ENCODE assay signal across 8 cellular contexts in the genomic region with DNA sequence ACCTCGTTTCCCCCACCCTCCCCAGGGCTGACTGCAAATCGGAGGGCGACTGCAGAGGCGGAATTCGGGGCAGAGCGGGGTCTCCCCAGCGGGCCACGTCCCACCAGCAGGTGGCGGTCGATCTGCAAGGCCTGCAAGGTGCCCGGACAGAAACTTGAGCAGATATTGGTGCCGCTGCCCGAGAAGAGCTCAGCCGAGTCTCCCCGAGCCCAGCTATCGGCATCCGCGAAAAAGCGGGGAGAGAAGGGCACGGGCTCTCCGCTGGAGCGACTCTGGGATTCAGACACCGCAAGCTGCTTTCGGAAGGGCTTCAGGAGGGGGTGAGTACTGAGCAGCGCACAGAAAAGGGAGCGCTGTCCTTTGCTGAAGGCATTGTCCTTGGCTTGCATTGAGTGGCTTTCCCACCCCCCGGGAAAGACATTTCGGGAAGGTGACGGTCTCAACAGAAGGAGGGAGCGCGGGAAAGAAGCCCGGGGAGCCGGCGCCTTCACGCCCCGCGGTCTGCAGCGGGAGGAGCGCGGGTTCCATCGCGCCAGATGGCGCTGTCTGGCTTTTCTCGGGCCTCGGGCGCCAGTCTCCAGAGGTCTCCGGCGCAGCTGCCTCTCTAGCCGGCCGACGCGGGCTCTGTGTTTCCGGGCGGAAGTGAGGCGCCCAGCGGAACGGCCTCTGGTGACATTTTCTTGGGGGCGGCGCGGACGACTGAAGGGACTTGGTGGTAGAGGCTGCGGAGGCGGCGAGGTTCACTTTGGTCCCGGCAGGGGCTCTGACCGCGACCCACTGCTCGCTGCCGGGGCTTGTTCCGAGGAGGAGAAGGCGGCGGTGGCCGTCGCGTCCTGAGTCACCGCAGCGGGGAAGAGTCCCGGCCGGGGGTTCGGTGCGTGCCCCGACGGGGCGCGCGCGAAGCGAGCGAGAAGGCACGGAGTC.
DNase-seq lines count a peak whose midpoint lies in the region; ATAC-seq and TF ChIP-seq lines count a peak whose summit lies in the region.

No MANE protein-coding gene starts in this region.

- H3K27me3 Mint-ChIP-seq in CD8-positive, alpha-beta T cell (ENCODE audit: low read depth), result no peaks in the 10 kb centered on the region

- H3K4me1 Mint-ChIP-seq in CD8-positive, alpha-beta T cell (ENCODE audit: low read depth), result peaks cover 38% of the 10 kb centered on the region

- WGBS in lower leg skin, 2 donors, result 0 to 1% methylated on average over 41 to 70 of the region's 90 CpGs

- peak overlapping the region; percentile 83 for H3K27ac ChIP-seq in CD8-positive, alpha-beta T cell (ENCODE audit: low read depth, low read length)
- peak overlapping the region; percentile 75 for H3K27ac ChIP-seq in duodenal mucosa (ENCODE audit: low read depth, low read length)

- H3K4me1 ChIP-seq in CD8-positive, alpha-beta T cell (ENCODE audit: insufficient read depth, low read length), result peaks cover 34% of the 10 kb centered on the region
- H3K4me1 ChIP-seq in duodenal mucosa (ENCODE audit: control insufficient read depth in 1 of 2, insufficient read depth in 2 of 2, low read length in 2 of 2), result peaks cover 13 to 16% of the 10 kb centered on the region in 2 donors

- no peaks in the 10 kb centered on the region for H3K9me3 Mint-ChIP-seq in CD8-positive, alpha-beta T cell

- CTCF ChIA-PET in CD8-positive, alpha-beta T cell (lab: Charles Lee), result interaction anchor here (0.6 to 3.9 kb wide), 66 partner anchors 9 to 976 kb away, joined by 3 to 76 read pairs (median 5); partner anchors contain the start of genes ATP5F1A, HAUS1, HDHD2 and LOXHD1

- peak; percentile 88 for ATAC-seq in CD8-positive, alpha-beta T cell
- ATAC-seq in GM19438 (IDR thresholded peaks at IDR 0.05; ENCODE audit: low read depth, unreplicated experiment) (peak; percentile 79), HG03571 (IDR thresholded peaks at IDR 0.05; ENCODE audit: unreplicated experiment) (peak; percentile 84)

- peak overlapping the region; percentile 97 for H3K27ac Mint-ChIP-seq in CD8-positive, alpha-beta T cell

- H3K4me3 Mint-ChIP-seq in CD8-positive, alpha-beta T cell, result peak overlapping the region; percentile 99

- H3K9ac ChIP-seq in duodenal mucosa (ENCODE audit: low read depth in 1 of 2, low read length in 2 of 2), result peak overlapping the region; percentile 79 to 90

- H3K4me3 ChIP-seq in CD8-positive, alpha-beta T cell (ENCODE audit: low read depth, low read length), result peak overlapping the region; percentile 100
- H3K4me3 ChIP-seq in duodenal mucosa (ENCODE audit: low read depth in 1 of 2, low read length in 2 of 2) (peak overlapping the region; percentile 92 to 97), lower leg skin (ENCODE audit: low read depth, poor library complexity, severe bottlenecking) (peak overlapping the region; percentile 92)

- H3K27me3 ChIP-seq in CD8-positive, alpha-beta T cell (ENCODE audit: insufficient read depth, low read length), result no peaks in the 10 kb centered on the region
- H3K27me3 ChIP-seq in duodenal mucosa (ENCODE audit: control insufficient read depth in 1 of 2, insufficient read depth in 2 of 2, low read length in 2 of 2), result no peaks in the 10 kb centered on the region

- POLR2A ChIA-PET in CD8-positive, alpha-beta T cell (lab: Charles Lee), result interaction anchor here (0.5 to 1.8 kb wide), 14 partner anchors 10 to 1757 kb away, joined by 3 to 9 read pairs (median 6); partner anchors contain the start of genes ATP5F1A, HAUS1, KATNAL2 and PIAS2

- peaks cover 19% of the 10 kb centered on the region for H3K36me3 Mint-ChIP-seq in CD8-positive, alpha-beta T cell

- no peaks in the 10 kb centered on the region for H3K9me3 ChIP-seq in CD8-positive, alpha-beta T cell (ENCODE audit: low read length)
- H3K9me3 ChIP-seq in duodenal mucosa (ENCODE audit: control insufficient read depth in 1 of 2, low read length in 2 of 2), result no peaks in the 10 kb centered on the region

- no peak for TF ChIP-seq POLR2A in lower leg skin (IDR thresholded peaks at IDR 0.05)

- intact Hi-C loops in CD8-positive, alpha-beta T cell (cut with DNase I, micrococcal nuclease), result loop anchor here (1.0 to 5.0 kb wide), 14 partner anchors 17 to 744 kb away; partner anchors contain the start of genes HAUS1 (in 2 of the 2), KATNAL2 (in 2 of the 2), PIAS2 (in 2 of the 2) and ATP5F1A (in 1 of the 2)
- intact Hi-C loops in lower leg skin (cut with DNase I; ENCODE audit: low total_unique reads), result no loop called here

- DNase-seq in CD8-positive, alpha-beta T cell, result peak; percentile 89 to 95 (median 93)
- DNase-seq in NCI-H748 treated with DMSO at 0.1 percent for 48 hours (lab: John Stamatoyannopoulos, UW) (peak; percentile 84), lower leg skin (ENCODE audit: low spot score in 2 of 2) (peak; percentile 91 to 98)
- DNase-seq in activated CD4-positive, alpha-beta T cell treated with anti-CD3 and anti-CD28 coated beads, Interleukin-2, amount 50 U/mL, for 48 hours, result peak; percentile 94 to 95
- peak; percentile 92 to 93 for DNase-seq in stimulated activated CD4-positive, alpha-beta T cell treated with anti-CD3 and anti-CD28 coated beads, Interleukin-4, amount 100 ng/mL, for 4 hours

- no peaks in the 10 kb centered on the region for H3K36me3 ChIP-seq in CD8-positive, alpha-beta T cell (ENCODE audit: insufficient read depth, low read length)
- H3K36me3 ChIP-seq in duodenal mucosa (ENCODE audit: control insufficient read depth in 1 of 2, insufficient read depth in 2 of 2, low read length in 2 of 2), result no peaks in the 10 kb centered on the region

- peak; percentile 99 for TF ChIP-seq CTCF in CD8-positive, alpha-beta T cell (IDR thresholded peaks at IDR 0.05)
- TF ChIP-seq CTCF in lower leg skin (IDR thresholded peaks at IDR 0.05), result peak in 1 of 3 donors; percentile 62

Comparison
In these comparisons a context has a peak if more than half of its experiments do, and no peak if none do; other contexts are left out.
1. Peak in every context shown above with its lines: DNase-seq, ATAC-seq, H3K4me3 ChIP-seq and H3K27ac ChIP-seq.